Comparison of ENCODE assay signal across 8 cellular contexts in genomic region chr21:41243107-41243506, GRCh38.
"Had no signal": no experiment of that assay in that cellular context is flagged by ENCODE, and none has a peak within 500 bp of the region (broad histone marks: within the 10 kb centered on the region; RNA-seq: fewer than 3 reads in every experiment).

No MANE protein-coding gene starts in this region.

- H3K36me3 ChIP-seq: HAP-1 had no signal

- H2AFZ ChIP-seq: GM23248 had no signal

- H3K27ac ChIP-seq: GM23248 had no signal

- ATAC-seq: HCT116, K562 had no signal

- H3K4me3 ChIP-seq: GM23248, HAP-1, K562 had no signal

- H3K9ac ChIP-seq: GM23248 had no signal

- H3K9me3 ChIP-seq: HAP-1 had no signal

- DNase-seq: GM23248, GOT3, H7, IMR-90, KG1 had no signal

- H3K4me1 ChIP-seq: HAP-1 had no signal
